Comparison of ENCODE assay signal across 1 cellular context in the genomic region with DNA sequence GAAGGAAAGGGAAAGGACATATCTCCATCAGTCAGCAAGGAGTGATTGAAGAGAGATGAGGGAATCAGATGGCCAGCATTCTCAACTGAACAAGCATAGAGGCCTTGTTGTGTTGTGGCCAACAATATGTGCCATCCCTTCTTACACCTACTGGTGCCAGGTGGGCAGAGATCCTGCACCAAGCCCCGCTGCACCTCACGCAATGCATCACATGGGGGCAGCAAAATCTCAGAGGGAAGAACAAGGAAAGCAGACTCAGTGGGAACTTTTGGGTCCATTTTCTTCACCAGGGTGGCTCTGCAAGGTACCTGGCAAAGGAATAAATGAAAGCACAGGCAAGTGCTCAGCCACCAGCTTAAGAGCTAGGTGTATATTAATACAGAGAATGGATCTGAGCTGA.
TF ChIP-seq lines count a peak whose summit lies in the region.

No MANE protein-coding gene starts in this region.

TF ChIP-seq in WTC11, 78 proteins besides CTCF, POLR2A, EP300 and RAD21 (continued from another document):
- TF ChIP-seq ARID4B (CRISPR knock-in tag; IDR thresholded peaks at IDR 0.05; ENCODE audit: borderline replicate concordance): no peak
